Comparison of ENCODE assay signal across 10 cellular contexts in the genomic region with DNA sequence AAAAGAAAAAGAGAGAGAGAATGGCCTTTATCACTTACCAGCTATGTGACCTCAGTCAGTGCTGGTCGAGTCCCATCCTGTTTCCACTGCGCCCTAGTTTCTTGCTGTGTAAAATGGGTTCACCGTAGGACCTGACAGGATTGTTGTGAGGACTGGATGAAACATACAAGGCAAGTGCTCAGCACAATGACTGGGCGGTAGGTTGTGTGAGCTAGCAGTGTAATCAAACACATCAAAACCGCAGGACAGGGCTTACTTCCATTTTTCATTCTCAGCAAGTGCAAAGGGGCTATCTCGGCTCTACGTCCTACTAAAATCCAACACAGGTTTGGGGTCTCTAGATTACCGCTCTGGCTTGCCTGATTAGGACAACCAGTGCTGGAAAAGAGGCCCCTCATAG. TPM values are rescaled to one million over a fixed set of nuclear protein-coding genes. Genes with fewer than 3 reads are reported as not detected.
A peak's percentile ranks its signal among the peaks of the same experiment; 100 is the strongest.
DNase-seq lines count a peak whose midpoint lies in the region; ATAC-seq and TF ChIP-seq lines count a peak whose summit lies in the region.
"Had no signal": no experiment of that assay in that cellular context is flagged by ENCODE, and none has a peak within 500 bp of the region (broad histone marks: within the 10 kb centered on the region; RNA-seq: fewer than 3 reads in every experiment).

No MANE protein-coding gene starts in this region.

- H3K27me3 ChIP-seq in tibial nerve: no peaks in the 10 kb centered on the region

- no peak overlapping the region for H3K4me3 ChIP-seq in choroid plexus epithelial cell (ENCODE audit: low read depth, low read length)
- H3K4me3 ChIP-seq in tibial nerve: no peak overlapping the region

- H3K36me3 Mint-ChIP-seq in memory B cell: no peaks in the 10 kb centered on the region

- peak overlapping the region in 3 of 4 donors; percentile 52 to 83 (median 78) for H3K27ac ChIP-seq in tibial nerve

- peaks cover 0 to 33% (median 11%) of the 10 kb centered on the region in 4 donors for H3K4me1 ChIP-seq in tibial nerve

- no peak for TF ChIP-seq POLR2A in tibial nerve (IDR thresholded peaks at IDR 0.05)

- no peak for TF ChIP-seq CTCF in choroid plexus epithelial cell (conservative IDR thresholded peaks at IDR 0.05; ENCODE audit: low read depth, low read length)
- no peak for TF ChIP-seq CTCF in tibial nerve (IDR thresholded peaks at IDR 0.05)

- peak overlapping the region; percentile 17 for H3K27ac Mint-ChIP-seq in memory B cell

- DNase-seq in activated CD4-positive, alpha-beta T cell treated with anti-CD3 and anti-CD28 coated beads for 48 hours: peak; percentile 2
- DNase-seq in activated CD4-positive, alpha-beta T cell treated with anti-CD3 and anti-CD28 coated beads for 4 hours: no peak
- DNase-seq in choroid plexus epithelial cell (ENCODE audit: low read depth) (peak; percentile 49), memory B cell (ENCODE audit: low spot score in 2 of 2) (no peak), tibial nerve (ENCODE audit: low spot score in 2 of 2) (no peak), NCI-H2171 (lab: John Stamatoyannopoulos, UW) (no peak), foreskin melanocyte (no peak)
- DNase-seq: NCI-H1930, SW 1271 had no signal

- no peak overlapping the region for H3K4me3 Mint-ChIP-seq in memory B cell

- H3K27me3 Mint-ChIP-seq in memory B cell: no peaks in the 10 kb centered on the region

- peaks cover 0 to 6% (median 0%) of the 10 kb centered on the region in 3 donors for H3K36me3 ChIP-seq in tibial nerve

- H3K4me1 Mint-ChIP-seq in memory B cell: no peaks in the 10 kb centered on the region

- ATAC-seq in memory B cell (ENCODE audit: low read depth) (no peak), HG03571 (IDR thresholded peaks at IDR 0.05; ENCODE audit: unreplicated experiment) (no peak)

- WGBS in tibial nerve, 2 donors: 59 to 70% methylated on average over 8 of the region's 8 CpGs

- no peaks in the 10 kb centered on the region for H3K9me3 Mint-ChIP-seq in memory B cell

- no peaks in the 10 kb centered on the region for H3K9me3 ChIP-seq in tibial nerve

- TF ChIP-seq EP300 in tibial nerve (IDR thresholded peaks at IDR 0.05): no peak

RNA-seq across cellular contexts. Expression of a gene that starts 36.4 kb away (rescaled TPM):
- total RNA-seq in tibial nerve: 10 to 100 TPM; 50.3 to 84.3 (median 64.3) TPM

RNA-seq across cellular contexts. Expression of a gene that starts 50.2 kb away (rescaled TPM):
- 10 to 100 TPM; 12.9 to 18.0 (median 17.2) TPM for total RNA-seq in tibial nerve

RNA-seq across cellular contexts. Expression of a gene that starts 50.3 kb away (rescaled TPM):
- 10 to 100 TPM; 20.3 to 41.4 (median 21.4) TPM for total RNA-seq in tibial nerve

Comparison
In these comparisons a context has a peak if more than half of its experiments do, and no peak if none do; other contexts are left out.
1. DNase-seq: peak in activated CD4-positive, alpha-beta T cell treated with anti-CD3 and anti-CD28 coated beads for 48 hours (single experiment) and choroid plexus epithelial cell (single experiment); none in activated CD4-positive, alpha-beta T cell treated with anti-CD3 and anti-CD28 coated beads for 4 hours (0 of 2), memory B cell (0 of 2), tibial nerve (0 of 2), NCI-H2171 (single experiment) and foreskin melanocyte (single experiment).